Comparison of ENCODE assay signal across 8 cellular contexts in the genomic region with DNA sequence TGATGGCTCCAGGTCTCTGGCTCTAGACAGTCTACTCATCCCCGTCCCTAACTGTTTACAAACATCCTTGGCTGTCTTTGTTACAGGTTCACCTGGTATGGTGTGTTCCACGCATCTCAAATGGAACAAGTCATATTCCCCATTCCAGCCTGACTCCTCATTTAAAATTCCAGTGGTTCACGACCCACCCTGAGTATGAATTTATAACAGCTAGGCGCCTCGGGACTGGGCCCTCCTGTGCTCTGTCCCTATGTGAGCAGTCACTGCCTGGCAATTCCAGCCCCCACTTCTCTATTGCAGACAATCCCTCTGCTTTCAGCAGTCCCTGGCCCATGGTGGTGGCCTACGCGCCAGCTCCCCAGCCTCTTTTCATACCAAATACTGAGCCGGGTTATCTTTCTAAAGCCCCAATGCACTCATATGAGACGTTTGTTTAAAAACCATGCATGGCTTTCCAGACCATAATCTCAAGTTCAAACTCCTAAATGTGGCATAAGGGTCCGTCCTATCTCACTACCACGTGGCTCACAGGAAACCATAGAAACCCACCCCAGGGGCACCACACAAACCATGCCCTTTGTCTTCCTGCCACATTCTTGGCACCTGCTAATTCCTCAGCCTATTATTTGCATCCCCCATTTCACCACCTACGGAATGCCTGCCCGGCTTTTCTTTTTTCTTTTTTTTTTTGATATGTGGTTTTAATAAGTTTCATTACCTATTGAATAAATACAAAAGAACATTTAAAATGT. TPM values are rescaled to one million over a fixed set of nuclear protein-coding genes. Genes with fewer than 3 reads are reported as not detected.
A peak's percentile ranks its signal among the peaks of the same experiment; 100 is the strongest.
DNase-seq lines count a peak whose midpoint lies in the region; ATAC-seq and TF ChIP-seq lines count a peak whose summit lies in the region.

No MANE protein-coding gene starts in this region.

- peaks cover 12% of the 10 kb centered on the region for H3K9me3 Mint-ChIP-seq in glutamatergic neuron (ENCODE audit: unreplicated experiment)

- no peaks in the 10 kb centered on the region for H3K9me3 ChIP-seq in skeletal muscle tissue (ENCODE audit: control insufficient read depth in 3 of 3, low read length in 3 of 3)

- TF ChIP-seq CTCF in HFF-Myc (IDR thresholded peaks at IDR 0.05; ENCODE audit: low read depth, low read length, missing control alignments) (no peak), WI38 (IDR thresholded peaks at IDR 0.05; ENCODE audit: low read depth, low read length) (no peak), glutamatergic neuron (IDR thresholded peaks at IDR 0.05; ENCODE audit: partially characterized antibody, unreplicated experiment) (no peak)

- H3K27ac Mint-ChIP-seq in glutamatergic neuron (ENCODE audit: unreplicated experiment), result peak overlapping the region; percentile 100

- no peaks in the 10 kb centered on the region for H3K36me3 ChIP-seq in skeletal muscle tissue (ENCODE audit: control insufficient read depth in 3 of 3, insufficient read depth in 3 of 3, low read length in 3 of 3)

- H3K27me3 Mint-ChIP-seq in glutamatergic neuron (ENCODE audit: unreplicated experiment), result peaks cover 22% of the 10 kb centered on the region

- no peaks in the 10 kb centered on the region for H3K27me3 ChIP-seq in skeletal muscle tissue (ENCODE audit: control insufficient read depth in 3 of 3, insufficient read depth in 3 of 3, low read length in 3 of 3)

- H3K4me3 ChIP-seq in HFF-Myc (replicated peaks; ENCODE audit: low read depth, low read length) (peak overlapping the region; percentile 69), WI38 (ENCODE audit: low read depth, low read length) (peak overlapping the region; percentile 86), skeletal muscle tissue (ENCODE audit: low read length in 3 of 3) (peak overlapping the region; percentile 69 to 83 (median 80))

- peak overlapping the region; percentile 94 for H3K4me3 Mint-ChIP-seq in glutamatergic neuron (ENCODE audit: unreplicated experiment)

- no peaks in the 10 kb centered on the region for H3K36me3 Mint-ChIP-seq in glutamatergic neuron (ENCODE audit: unreplicated experiment)

- DNase-seq in HFF-Myc (ENCODE audit: extremely low read depth, low read depth) (no peak), glutamatergic neuron (no peak), cortex of kidney (lab: John Stamatoyannopoulos, UW) (no peak), NCI-H345 (lab: John Stamatoyannopoulos, UW) (no peak), NOMO-1 treated with dmso at 0.1 percent for 144 hours (lab: John Stamatoyannopoulos, UW; ENCODE audit: unreplicated experiment) (no peak)

- H3K4me1 ChIP-seq in skeletal muscle tissue (ENCODE audit: control insufficient read depth in 3 of 3, insufficient read depth in 3 of 3, low read length in 3 of 3), result peaks cover 4 to 12% (median 5%) of the 10 kb centered on the region in 3 donors

- H3K4me1 Mint-ChIP-seq in glutamatergic neuron (ENCODE audit: low read depth, unreplicated experiment), result peaks cover 15% of the 10 kb centered on the region

- peak overlapping the region; percentile 95 for H3K27ac ChIP-seq in skeletal muscle tissue (ENCODE audit: low read depth, low read length)

- H3K9ac ChIP-seq in skeletal muscle tissue (ENCODE audit: low read depth in 1 of 3, low read length in 3 of 3), result peak overlapping the region; percentile 37 to 86 (median 85)

- no peak for ATAC-seq in GM21447 (IDR thresholded peaks at IDR 0.05; ENCODE audit: unreplicated experiment)

RNA-seq across cellular contexts. Expression of gene SERPINB8, which starts 1.6 kb away (rescaled TPM):
- total RNA-seq in glutamatergic neuron (ENCODE audit: unreplicated experiment) (4.2 TPM), skeletal muscle tissue (1.0 TPM)

RNA-seq across cellular contexts. Expression of gene HMSD, which starts 22.4 kb away (rescaled TPM):
- total RNA-seq in glutamatergic neuron (ENCODE audit: unreplicated experiment), result not detected
- total RNA-seq in skeletal muscle tissue, result not detected
